Comparison of ENCODE assay signal across 30 cellular contexts in the genomic region with DNA sequence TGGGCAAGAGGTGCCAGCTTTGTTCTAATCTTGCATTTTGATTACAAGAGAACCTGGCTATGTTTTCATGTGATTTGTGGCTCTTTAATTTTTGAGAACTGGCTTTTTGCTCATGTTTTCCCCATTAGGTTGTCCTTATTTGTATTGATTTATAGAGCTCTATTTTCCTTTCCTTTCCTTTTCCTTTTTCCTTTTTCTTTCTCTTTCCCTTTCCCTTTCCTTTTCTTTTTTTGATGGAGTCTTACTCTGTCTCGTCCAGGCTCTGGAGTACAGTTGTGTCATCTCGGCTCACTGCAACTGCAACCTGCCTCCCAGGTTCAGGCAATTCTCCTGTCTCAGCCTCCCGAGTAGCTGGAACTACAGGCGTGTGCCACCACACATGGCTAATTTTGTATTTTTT.
"Had no signal": no experiment of that assay in that cellular context is flagged by ENCODE, and none has a peak within 500 bp of the region (broad histone marks: within the 10 kb centered on the region; RNA-seq: fewer than 3 reads in every experiment).

No MANE protein-coding gene starts in this region.

- H3K27ac Mint-ChIP-seq: activated T-helper 17 cell treated with anti-CD3 and anti-CD28 coated beads, Interleukin-2, amount 50 U/mL, for 72 hours; stimulated activated memory B cell treated with anti-CD40 and anti-IgM and Interleukin-4, amounts not matched to agents 10 μg/mL and 1 μg/mL and 100 μg/mL, for 72 hours; T-helper 17 cell; type B pancreatic cell had no signal

- H3K27me3 Mint-ChIP-seq: activated T-helper 17 cell treated with anti-CD3 and anti-CD28 coated beads, Interleukin-2, amount 50 U/mL, for 72 hours; naive thymus-derived CD4-positive, alpha-beta T cell; stimulated activated memory B cell treated with anti-CD40 and anti-IgM and Interleukin-4, amounts not matched to agents 10 μg/mL and 1 μg/mL and 100 μg/mL, for 72 hours; stimulated activated naive CD8-positive, alpha-beta T cell treated with anti-CD3 and anti-CD28 coated beads, Interleukin-15, amount 100 ng/mL, for 72 hours; T-helper 17 cell; type B pancreatic cell had no signal

- H3K4me3 Mint-ChIP-seq: activated T-helper 17 cell treated with anti-CD3 and anti-CD28 coated beads, Interleukin-2, amount 50 U/mL, for 72 hours; immature natural killer cell; naive thymus-derived CD4-positive, alpha-beta T cell; stimulated activated memory B cell treated with anti-CD40 and anti-IgM and Interleukin-4, amounts not matched to agents 10 μg/mL and 1 μg/mL and 100 μg/mL, for 72 hours; stimulated activated naive CD8-positive, alpha-beta T cell treated with anti-CD3 and anti-CD28 coated beads, Interleukin-15, amount 100 ng/mL, for 72 hours; T-helper 17 cell; type B pancreatic cell had no signal

- DNase-seq: activated CD4-positive, alpha-beta T cell treated with anti-CD3 and anti-CD28 coated beads, Interleukin-2, amount 50 U/mL, for 1 hour; activated CD4-positive, CD25-positive, alpha-beta regulatory T cell treated with anti-CD3 and anti-CD28 coated beads, Interleukin-2, amount 50 U/mL, for 72 hours; activated T-cell treated with anti-CD3 and anti-CD28 coated beads for 4 hours; brain microvascular endothelial cell; caudate nucleus; foreskin fibroblast; heart left ventricle; hypothalamus; immature natural killer cell; kidney; left colon; mammary epithelial cell; midbrain; naive thymus-derived CD4-positive, alpha-beta T cell; ovary; retina; stimulated activated CD4-positive, alpha-beta T cell treated with anti-CD3 and anti-CD28 coated beads, Interleukin-12 subunit alpha, Interleukin-12 subunit beta, amount 100 ng/mL, for 4 hours; stimulated activated CD4-positive, alpha-beta T cell treated with anti-CD3 and anti-CD28 coated beads, Interleukin-4, amount 100 ng/mL, for 24 hours; stimulated activated naive CD8-positive, alpha-beta T cell treated with anti-CD3 and anti-CD28 coated beads, Interleukin-15, amount 100 ng/mL, for 72 hours; substantia nigra; T-helper 17 cell; T1000; uterus; WERI-Rb-1 had no signal

- H3K9me3 Mint-ChIP-seq: activated naive CD4-positive, alpha-beta T cell treated with anti-CD3 and anti-CD28 coated beads, Interleukin-2, amount 50 U/mL, for 72 hours; activated T-helper 17 cell treated with anti-CD3 and anti-CD28 coated beads, Interleukin-2, amount 50 U/mL, for 72 hours; immature natural killer cell; stimulated activated memory B cell treated with anti-CD40 and anti-IgM and Interleukin-4, amounts not matched to agents 10 μg/mL and 1 μg/mL and 100 μg/mL, for 72 hours; stimulated activated naive CD8-positive, alpha-beta T cell treated with anti-CD3 and anti-CD28 coated beads, Interleukin-15, amount 100 ng/mL, for 72 hours had no signal

- ATAC-seq: activated naive CD4-positive, alpha-beta T cell treated with anti-CD3 and anti-CD28 coated beads, Interleukin-2, amount 50 U/mL, for 72 hours; activated T-helper 17 cell treated with anti-CD3 and anti-CD28 coated beads, Interleukin-2, amount 50 U/mL, for 72 hours; esophagus mucosa; heart left ventricle; left colon; naive thymus-derived CD4-positive, alpha-beta T cell; sciatic nerve; stimulated activated memory B cell treated with anti-CD40 and anti-IgM and Interleukin-4, amounts not matched to agents 10 μg/mL and 1 μg/mL and 100 μg/mL, for 72 hours; stimulated activated naive CD8-positive, alpha-beta T cell treated with anti-CD3 and anti-CD28 coated beads, Interleukin-15, amount 100 ng/mL, for 72 hours; T-helper 17 cell had no signal
